Comparison of ENCODE assay signal across 9 cellular contexts in the genomic region with DNA sequence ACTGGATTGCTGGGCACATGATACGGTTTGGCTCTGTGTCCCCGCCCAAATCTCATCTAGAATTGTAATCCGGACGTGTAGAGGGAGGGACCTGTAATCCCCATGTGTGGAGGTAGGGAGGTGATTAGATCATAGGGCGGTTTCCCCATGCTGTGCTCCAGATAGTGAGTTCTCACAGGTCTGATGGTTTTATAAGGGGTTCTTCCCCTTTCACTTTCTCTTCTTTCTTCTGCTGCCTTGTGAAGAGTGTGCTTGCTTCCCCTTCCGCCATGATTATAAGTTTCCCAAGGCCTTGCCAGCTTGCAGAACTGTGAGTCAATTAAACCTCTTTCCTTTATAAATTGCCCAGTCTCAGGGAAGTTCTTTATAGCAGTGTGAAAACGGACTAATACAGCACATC. TPM values are rescaled to one million over a fixed set of nuclear protein-coding genes. Genes with fewer than 3 reads are reported as not detected.
A peak's percentile ranks its signal among the peaks of the same experiment; 100 is the strongest.
DNase-seq lines count a peak whose midpoint lies in the region; ATAC-seq and TF ChIP-seq lines count a peak whose summit lies in the region.
"Had no signal": no experiment of that assay in that cellular context is flagged by ENCODE, and none has a peak within 500 bp of the region (broad histone marks: within the 10 kb centered on the region; RNA-seq: fewer than 3 reads in every experiment).

No MANE protein-coding gene starts in this region.

- H3K27me3 Mint-ChIP-seq in progenitor cell of endocrine pancreas, result peaks cover 33% of the 10 kb centered on the region

- TF ChIP-seq CTCF in HL-60 (IDR thresholded peaks at IDR 0.05; ENCODE audit: insufficient read depth, low read length) (no peak), BE2C (IDR thresholded peaks at IDR 0.05; ENCODE audit: low read depth, low read length) (no peak), progenitor cell of endocrine pancreas (IDR thresholded peaks at IDR 0.05; ENCODE audit: unreplicated experiment) (no peak)

- H3K27me3 ChIP-seq in HL-60 (ENCODE audit: insufficient read depth, poor library complexity, severe bottlenecking) (no peaks in the 10 kb centered on the region), BE2C (no peaks in the 10 kb centered on the region)
- H3K27me3 ChIP-seq: body of pancreas had no signal

- H3K4me3 ChIP-seq in HL-60 (replicated peaks; ENCODE audit: insufficient read depth, low read length), result peak overlapping the region; percentile 17
- no peak overlapping the region for H3K4me3 ChIP-seq in BE2C (ENCODE audit: low read depth, low read length)
- H3K4me3 ChIP-seq: body of pancreas had no signal

- H3K4me1 ChIP-seq in BE2C, result no peaks in the 10 kb centered on the region
- H3K4me1 ChIP-seq: body of pancreas had no signal

- peaks cover 2% of the 10 kb centered on the region for H3K4me1 Mint-ChIP-seq in progenitor cell of endocrine pancreas (ENCODE audit: low read depth)

- peak; percentile 93 for ATAC-seq in GM18517 (IDR thresholded peaks at IDR 0.05; ENCODE audit: unreplicated experiment)
- ATAC-seq in GM21717 (IDR thresholded peaks at IDR 0.05; ENCODE audit: unreplicated experiment), result peak; percentile 93
- ATAC-seq in left colon, result peak; percentile 97
- ATAC-seq: body of pancreas had no signal

- H3K36me3 ChIP-seq in BE2C, result no peaks in the 10 kb centered on the region

- H3K9me3 Mint-ChIP-seq in progenitor cell of endocrine pancreas (ENCODE audit: low read depth), result no peaks in the 10 kb centered on the region

- intact Hi-C loops in left colon (cut with DNase I, micrococcal nuclease), result no loop called here

- DNase-seq in HL-60 (ENCODE audit: low read depth in 1 of 2, low spot score in 1 of 2) (peak; percentile 79 to 88), left colon (peak; percentile 15 to 32), NCI-H2029 treated with DMSO at 0.1 percent for 48 hours (lab: John Stamatoyannopoulos, UW) (no peak), cerebellar nuclear complex (lab: John Stamatoyannopoulos, UW) (no peak), BE2C (no peak), progenitor cell of endocrine pancreas (ENCODE audit: low spot score, unreplicated experiment) (no peak)

- H3K4me3 Mint-ChIP-seq in progenitor cell of endocrine pancreas (ENCODE audit: low read depth), result no peak overlapping the region

- H3K36me3 Mint-ChIP-seq in progenitor cell of endocrine pancreas (ENCODE audit: insufficient read depth), result no peaks in the 10 kb centered on the region

- no peaks in the 10 kb centered on the region for H3K9me3 ChIP-seq in BE2C
- H3K9me3 ChIP-seq: body of pancreas had no signal

- no peak overlapping the region for H3K27ac Mint-ChIP-seq in progenitor cell of endocrine pancreas

- H3K27ac ChIP-seq in HL-60 (replicated peaks), result peak overlapping the region; percentile 54
- H3K27ac ChIP-seq: body of pancreas had no signal

RNA-seq across cellular contexts. Expression of a gene that starts 32.6 kb away (rescaled TPM):
- total RNA-seq in left colon, result 10 to 100 TPM; 58.9 to 62.7 TPM
- 71.1 TPM for polyA plus RNA-seq in BE2C (2012; ENCODE audit: insufficient read depth, insufficient read length, low read depth)
- total RNA-seq in progenitor cell of endocrine pancreas, result 50.6 and 54.4 TPM in 2 replicates

RNA-seq across cellular contexts. Expression of a gene that starts 58.6 kb away (rescaled TPM):
- total RNA-seq in left colon (10 to 100 TPM; 35.5 to 36.4 TPM), progenitor cell of endocrine pancreas (75.9 and 81.2 TPM in 2 replicates)
- polyA plus RNA-seq in BE2C (2012; ENCODE audit: insufficient read depth, insufficient read length, low read depth), result 174 TPM

Comparison
In these comparisons a context has a peak if more than half of its experiments do, and no peak if none do; other contexts are left out.
1. DNase-seq: peak in HL-60 (2 of 2) and left colon (2 of 2); none in NCI-H2029 treated with DMSO at 0.1 percent for 48 hours (single experiment), cerebellar nuclear complex (0 of 2), BE2C (single experiment) and progenitor cell of endocrine pancreas (single experiment).
2. Peak in every context shown above with its lines, with median percentiles within 50 percentile points of each other: ATAC-seq.